Comparison of ENCODE assay signal across 9 cellular contexts in genomic region chr19:56142087-56142787, GRCh38. TPM values are rescaled to one million over a fixed set of nuclear protein-coding genes. Genes with fewer than 3 reads are reported as not detected.
DNase-seq lines count a peak whose midpoint lies in the region; ATAC-seq lines count a peak whose summit lies in the region.
"Had no signal": no experiment of that assay in that cellular context is flagged by ENCODE, and none has a peak within 500 bp of the region (broad histone marks: within the 10 kb centered on the region; RNA-seq: fewer than 3 reads in every experiment).

No MANE protein-coding gene starts in this region.

- H3K27ac Mint-ChIP-seq in activated CD4-positive, alpha-beta T cell treated with anti-CD3 and anti-CD28 coated beads, Interleukin-2, amount 10 ng/mL, durations not matched to agents 7 days and 5 days = peak overlapping the region; percentile 79
- peak overlapping the region; percentile 26 for H3K27ac Mint-ChIP-seq in activated CD4-positive, alpha-beta memory T cell treated with anti-CD3 and anti-CD28 coated beads for 36 hours

- H3K4me3 Mint-ChIP-seq in activated CD4-positive, alpha-beta T cell treated with anti-CD3 and anti-CD28 coated beads, Interleukin-2, amount 10 ng/mL, durations not matched to agents 7 days and 5 days = peak overlapping the region; percentile 78
- H3K4me3 Mint-ChIP-seq in activated CD4-positive, alpha-beta memory T cell treated with anti-CD3 and anti-CD28 coated beads for 36 hours = peak overlapping the region; percentile 56

- H3K27me3 Mint-ChIP-seq in activated CD4-positive, alpha-beta T cell treated with anti-CD3 and anti-CD28 coated beads, Interleukin-2, amount 10 ng/mL, durations not matched to agents 7 days and 5 days = no peaks in the 10 kb centered on the region
- H3K27me3 Mint-ChIP-seq in activated CD4-positive, alpha-beta memory T cell treated with anti-CD3 and anti-CD28 coated beads for 36 hours = no peaks in the 10 kb centered on the region

- H3K27ac ChIP-seq in substantia nigra (ENCODE audit: low read depth, low read length, poor library complexity, severe bottlenecking) = peak overlapping the region; percentile 47

- intact Hi-C loops in activated CD4-positive, alpha-beta memory T cell treated with anti-CD3 and anti-CD28 coated beads for 36 hours (cut with micrococcal nuclease) = loop anchor here (5.0 kb wide), 2 partner anchors 35 to 250 kb away; partner anchors contain the start of gene ZNF582

- peaks cover 2% of the 10 kb centered on the region for H3K36me3 Mint-ChIP-seq in activated CD4-positive, alpha-beta T cell treated with anti-CD3 and anti-CD28 coated beads, Interleukin-2, amount 10 ng/mL, durations not matched to agents 7 days and 5 days (ENCODE audit: low read depth)
- H3K36me3 Mint-ChIP-seq in activated CD4-positive, alpha-beta memory T cell treated with anti-CD3 and anti-CD28 coated beads for 36 hours = no peaks in the 10 kb centered on the region

- no peaks in the 10 kb centered on the region for H3K9me3 Mint-ChIP-seq in activated CD4-positive, alpha-beta T cell treated with anti-CD3 and anti-CD28 coated beads, Interleukin-2, amount 10 ng/mL, durations not matched to agents 7 days and 5 days
- H3K9me3 Mint-ChIP-seq in activated CD4-positive, alpha-beta memory T cell treated with anti-CD3 and anti-CD28 coated beads for 36 hours = no peaks in the 10 kb centered on the region

- CTCF ChIA-PET in activated CD4-positive, alpha-beta T cell treated with anti-CD3 and anti-CD28 coated beads, Interleukin-2, amount 10 ng/mL, durations not matched to agents 7 days and 5 days (lab: Charles Lee) = interaction anchor here (0.7 to 1.5 kb wide), 4 partner anchors 9 to 38 kb away, joined by 3 to 5 read pairs (median 3); no protein-coding TSS in a partner anchor
- CTCF ChIA-PET in activated CD4-positive, alpha-beta memory T cell treated with anti-CD3 and anti-CD28 coated beads for 36 hours (lab: Charles Lee) = no interaction called here

- POLR2A ChIA-PET in activated CD4-positive, alpha-beta T cell treated with anti-CD3 and anti-CD28 coated beads, Interleukin-2, amount 10 ng/mL, durations not matched to agents 7 days and 5 days (lab: Charles Lee) = interaction anchor here (0.6 kb wide), 1 partner anchor 1139 kb away, joined by 7 read pairs; no protein-coding TSS in a partner anchor
- POLR2A ChIA-PET in activated CD4-positive, alpha-beta memory T cell treated with anti-CD3 and anti-CD28 coated beads for 36 hours (lab: Charles Lee) = interaction anchor here (2.6 kb wide), 1 partner anchor 21 kb away, joined by 11 read pairs; the partner anchor contains the start of gene ZNF787

- ATAC-seq in HG03135 (IDR thresholded peaks at IDR 0.05; ENCODE audit: unreplicated experiment) = no peak
- no peak for ATAC-seq in GM18502 (IDR thresholded peaks at IDR 0.05; ENCODE audit: poor library complexity, unreplicated experiment)

- H3K4me1 Mint-ChIP-seq in activated CD4-positive, alpha-beta T cell treated with anti-CD3 and anti-CD28 coated beads, Interleukin-2, amount 10 ng/mL, durations not matched to agents 7 days and 5 days = peaks cover 39% of the 10 kb centered on the region
- peaks cover 31% of the 10 kb centered on the region for H3K4me1 Mint-ChIP-seq in activated CD4-positive, alpha-beta memory T cell treated with anti-CD3 and anti-CD28 coated beads for 36 hours (ENCODE audit: low read depth)

- no peak for DNase-seq in activated CD4-positive, alpha-beta T cell treated with anti-CD3 and anti-CD28 coated beads, Interleukin-2, amount 10 ng/mL, durations not matched to agents 7 days and 5 days
- DNase-seq in activated CD4-positive, alpha-beta T cell treated with anti-CD3 and anti-CD28 coated beads for 4 hours = no peak
- no peak for DNase-seq in activated CD4-positive, alpha-beta memory T cell treated with anti-CD3 and anti-CD28 coated beads for 36 hours
- DNase-seq in islet precursor cell (peak; percentile 70), substantia nigra (lab: John Stamatoyannopoulos, UW) (peak in 1 of 49 donors; percentile 7), SHP77 (lab: John Stamatoyannopoulos, UW) (no peak)

RNA-seq across cellular contexts. Expression of gene ZNF444, which starts 1.1 kb away (rescaled TPM):
- total RNA-seq in activated CD4-positive, alpha-beta T cell treated with anti-CD3 and anti-CD28 coated beads, Interleukin-2, amount 10 ng/mL, durations not matched to agents 7 days and 5 days = 10 to 100 TPM; 26.5 to 34.6 TPM
- total RNA-seq in activated CD4-positive, alpha-beta memory T cell treated with anti-CD3 and anti-CD28 coated beads for 36 hours = 10 to 100 TPM; 23.1 to 26.1 TPM

RNA-seq across cellular contexts. Expression of gene ZNF787, which starts 21.1 kb away (rescaled TPM):
- total RNA-seq in activated CD4-positive, alpha-beta T cell treated with anti-CD3 and anti-CD28 coated beads, Interleukin-2, amount 10 ng/mL, durations not matched to agents 7 days and 5 days = 10 to 100 TPM; 34.3 to 35.4 TPM
- total RNA-seq in activated CD4-positive, alpha-beta memory T cell treated with anti-CD3 and anti-CD28 coated beads for 36 hours = 10 to 100 TPM; 25.3 to 25.5 TPM

RNA-seq across cellular contexts. Expression of gene GALP, which starts 33.6 kb away (rescaled TPM):
- total RNA-seq in activated CD4-positive, alpha-beta T cell treated with anti-CD3 and anti-CD28 coated beads, Interleukin-2, amount 10 ng/mL, durations not matched to agents 7 days and 5 days = not detected
- total RNA-seq in activated CD4-positive, alpha-beta memory T cell treated with anti-CD3 and anti-CD28 coated beads for 36 hours = not detected
- total RNA-seq: urinary bladder had no signal

RNA-seq across cellular contexts. Expression of gene ZSCAN5B, which starts 55.3 kb away (rescaled TPM):
- not detected for total RNA-seq in activated CD4-positive, alpha-beta T cell treated with anti-CD3 and anti-CD28 coated beads, Interleukin-2, amount 10 ng/mL, durations not matched to agents 7 days and 5 days
- not detected for total RNA-seq in activated CD4-positive, alpha-beta memory T cell treated with anti-CD3 and anti-CD28 coated beads for 36 hours
- total RNA-seq: urinary bladder had no signal

RNA-seq across cellular contexts. Expression of gene ZSCAN5C, which starts 59.8 kb away (rescaled TPM):
- not detected for total RNA-seq in activated CD4-positive, alpha-beta T cell treated with anti-CD3 and anti-CD28 coated beads, Interleukin-2, amount 10 ng/mL, durations not matched to agents 7 days and 5 days
- not detected for total RNA-seq in activated CD4-positive, alpha-beta memory T cell treated with anti-CD3 and anti-CD28 coated beads for 36 hours
- total RNA-seq: urinary bladder had no signal
